Comparison of ENCODE assay signal across 35 cellular contexts in the genomic region with DNA sequence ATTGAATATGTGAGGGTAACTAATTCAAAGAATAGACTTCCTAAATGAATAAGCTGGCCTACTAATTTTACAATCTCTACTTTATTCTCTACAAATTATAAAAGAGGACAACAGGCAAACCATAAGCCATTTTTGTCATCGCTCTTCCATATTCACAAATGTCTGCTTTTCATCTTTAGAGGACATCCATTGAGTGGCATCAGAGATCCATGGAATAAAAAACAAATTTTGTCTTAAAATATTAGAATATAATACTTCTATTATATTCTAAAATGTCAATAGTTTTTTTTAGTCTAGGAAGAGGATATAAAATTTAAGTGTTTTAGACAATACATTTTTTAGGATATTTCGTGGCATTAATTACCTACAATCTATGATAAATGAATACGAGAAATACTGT.
"Had no signal": no experiment of that assay in that cellular context is flagged by ENCODE, and none has a peak within 500 bp of the region (broad histone marks: within the 10 kb centered on the region; RNA-seq: fewer than 3 reads in every experiment).

No MANE protein-coding gene starts in this region.

- H3K4me2 ChIP-seq: KMS-11 had no signal

- H3K9ac ChIP-seq: KMS-11 had no signal

- H3K27ac ChIP-seq: KMS-11 had no signal

- H3K9me3 ChIP-seq: MG63 had no signal

- H3K36me3 ChIP-seq: MG63 had no signal

- H3K4me3 ChIP-seq: MG63 had no signal

- H3K27me3 ChIP-seq: MG63 had no signal

- DNase-seq: Karpas-422, Kasumi-1, KG1, MG63, MM.1S, MV-4-11, NCI-H1048, NCI-H1092, NCI-H1092 treated with DMSO at 0.1 percent for 48 hours, NCI-H1105, NCI-H1105 treated with DMSO at 0.1 percent for 48 hours, NCI-H1417, NCI-H1417 treated with DMSO at 0.1 percent for 48 hours, NCI-H1436, NCI-H1436 treated with DMSO at 0.1 percent for 48 hours, NCI-H146, NCI-H1694, NCI-H1694 treated with DMSO at 0.1 percent for 48 hours, NCI-H187, NCI-H187 treated with DMSO at 0.1 percent for 48 hours, NCI-H1930, NCI-H2029, NCI-H2029 treated with DMSO at 0.1 percent for 48 hours, NCI-H2081, NCI-H2081 treated with DMSO at 0.1 percent for 48 hours, NCI-H2107, NCI-H2171, NCI-H2171 treated with DMSO at 0.1 percent for 48 hours, NCI-H2227 treated with DMSO at 0.1 percent for 48 hours, NCI-H226, NCI-H345, NCI-H446, NCI-H446 treated with DMSO at 0.1 percent for 48 hours, NCI-H510A had no signal
